14 cellular contexts compared by ENCODE assay signal in genomic region chr10:72425133-72425532, GRCh38.
DNase-seq lines count a peak whose midpoint lies in the region; ATAC-seq lines count a peak whose summit lies in the region.
"Had no signal": no experiment of that assay in that cellular context is flagged by ENCODE, and none has a peak within 500 bp of the region (broad histone marks: within the 10 kb centered on the region; RNA-seq: fewer than 3 reads in every experiment).

No MANE protein-coding gene starts in this region.

- peak; percentile 33 to 70 for DNase-seq in SJCRH30
- peak; percentile 58 to 91 for DNase-seq in hippocampal formation (lab: John Stamatoyannopoulos, UW)
- DNase-seq in posterior cingulate gyrus: peak in 6 of 10 donors; percentile 10 to 83 (median 36)
- no peak for DNase-seq in MV-4-11 (lab: John Stamatoyannopoulos, UW)
- DNase-seq in activated gamma-delta T cell (lab: John Stamatoyannopoulos, UW): no peak
- DNase-seq in DMS79 treated with DMSO at 0.1 percent for 48 hours (lab: John Stamatoyannopoulos, UW): no peak
- DNase-seq: activated CD4-positive, alpha-beta memory T cell treated with anti-CD3 and anti-CD28 coated beads for 36 hours; effector CD8-positive, alpha-beta T cell; H7; NCI-H2107; ovary; PC-9 had no signal

- WGBS in ectodermal cell, 2 experiments: 63 to 64% methylated on average over 3 of the region's 3 CpGs

- ATAC-seq in HG03025 (IDR thresholded peaks at IDR 0.05; ENCODE audit: low FRiP score, unreplicated experiment): no peak

- H3K27me3 ChIP-seq in SJCRH30 (no peaks in the 10 kb centered on the region), ectodermal cell (ENCODE audit: control insufficient read depth, insufficient read depth, low read length, poor library complexity, severe bottlenecking) (no peaks in the 10 kb centered on the region)
- H3K27me3 ChIP-seq: ovary had no signal

- no peak overlapping the region for H3K4me3 ChIP-seq in SJCRH30
- no peak overlapping the region for H3K4me3 ChIP-seq in ectodermal cell (ENCODE audit: insufficient read depth, low read depth, low read length)
- H3K4me3 ChIP-seq: ovary, PC-9 had no signal

- H3K9me3 ChIP-seq in SJCRH30 (replicated peaks) (0 out of 2 replicates have a peak, but pooled peaks cover 5% of the 10 kb centered on the region), ectodermal cell (ENCODE audit: control insufficient read depth, low read length) (no peaks in the 10 kb centered on the region)
- H3K9me3 ChIP-seq: ovary had no signal

- intact Hi-C loops in posterior cingulate gyrus (cut with DNase I): no loop called here

- H3K4me1 ChIP-seq in SJCRH30: peaks cover 6% of the 10 kb centered on the region
- peaks cover 20% of the 10 kb centered on the region for H3K4me1 ChIP-seq in ectodermal cell (ENCODE audit: control insufficient read depth, insufficient read depth, low read length)

- H3K36me3 ChIP-seq in SJCRH30 (peaks cover 5% of the 10 kb centered on the region), ectodermal cell (ENCODE audit: control insufficient read depth, insufficient read depth, low read length) (no peaks in the 10 kb centered on the region)
- H3K36me3 ChIP-seq: ovary had no signal

- H3K27ac ChIP-seq in SJCRH30 (peak overlapping the region; percentile 28), ectodermal cell (ENCODE audit: insufficient read depth, low read depth, low read length, poor library complexity, severe bottlenecking) (peak overlapping the region; percentile 39)
- H3K27ac ChIP-seq: ovary, PC-9 had no signal

Comparison
In these comparisons a context has a peak if more than half of its experiments do, and no peak if none do; other contexts are left out.
1. DNase-seq: peak in SJCRH30 (2 of 2), hippocampal formation (2 of 2) and posterior cingulate gyrus (6 of 10); none in MV-4-11 (single experiment), activated gamma-delta T cell (single experiment) and DMS79 treated with DMSO at 0.1 percent for 48 hours (single experiment).